In the genomic region with DNA sequence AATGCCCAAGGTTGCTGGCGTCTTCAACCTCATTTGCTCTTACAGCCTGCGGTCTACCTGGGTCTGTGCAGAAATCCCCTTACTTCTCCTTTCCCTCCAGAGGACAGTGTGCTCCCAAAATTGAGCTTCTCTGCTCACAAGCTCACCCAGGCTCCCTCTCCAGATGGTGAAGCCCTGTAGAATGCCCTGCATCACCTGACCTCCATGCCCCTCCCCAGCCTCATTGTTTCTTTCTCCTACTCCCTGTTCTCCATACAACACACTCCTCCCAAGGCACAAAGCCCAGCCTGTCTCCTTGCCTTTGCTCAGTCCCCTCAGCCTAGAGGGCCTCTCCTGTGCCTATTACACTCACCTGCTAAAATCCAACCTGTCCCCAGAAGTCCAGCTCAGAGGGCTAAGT, we compare ENCODE assay signal across 24 cellular contexts. TPM values are rescaled to one million over a fixed set of nuclear protein-coding genes. Genes with fewer than 3 reads are reported as not detected.
"Had no signal": no experiment of that assay in that cellular context is flagged by ENCODE, and none has a peak within 500 bp of the region (broad histone marks: within the 10 kb centered on the region; RNA-seq: fewer than 3 reads in every experiment).

No MANE protein-coding gene starts in this region.

- H3K9me3 Mint-ChIP-seq: activated naive CD4-positive, alpha-beta T cell treated with anti-CD3 and anti-CD28 coated beads, Interleukin-2, amount 50 U/mL, for 24 hours; activated T-helper 1 cell treated with anti-CD3 and anti-CD28 coated beads, Interleukin-12 subunit alpha, Interleukin-12 subunit beta, Interleukin-2, Interleukin-4 antibody, amounts not matched to agents 30 ng/mL and 10 ng/mL and 1 ng/mL, durations not matched to agents 14 hours and 24 hours and 36 hours; naive B cell; neural crest cell; stimulated activated naive CD8-positive, alpha-beta T cell treated with anti-CD3 and anti-CD28 coated beads, Interleukin-15, Interleukin-2, amounts not matched to agents 100 ng/mL and 50 ng/mL, for 24 hours had no signal

- H3K36me3 ChIP-seq: left lung, right lobe of liver, tibial artery, WERI-Rb-1 had no signal

- ATAC-seq: activated CD8-positive, alpha-beta T cell treated with anti-CD3 and anti-CD28 coated beads, Interleukin-2, amount 10 ng/mL, durations not matched to agents 7 days and 5 days; left lung; right lobe of liver had no signal

- H3K27ac ChIP-seq: left lung, right lobe of liver, skin epidermis, tibial artery, WERI-Rb-1 had no signal

- DNase-seq: activated CD4-positive, alpha-beta T cell treated with anti-CD3 and anti-CD28 coated beads for 1 hour; activated CD4-positive, alpha-beta T cell treated with anti-CD3 and anti-CD28 coated beads, Interleukin-2, amount 50 U/mL, for 1 hour; activated CD8-positive, alpha-beta T cell treated with anti-CD3 and anti-CD28 coated beads, Interleukin-2, amount 10 ng/mL, durations not matched to agents 7 days and 5 days; activated gamma-delta T cell; anterior cingulate cortex; caudate nucleus; dermis blood vessel endothelial cell; effector CD8-positive, alpha-beta T cell; erythroblast; foreskin fibroblast; left lung; naive B cell; right lobe of liver; stimulated activated CD4-positive, alpha-beta T cell treated with anti-CD3 and anti-CD28 coated beads, Interleukin-1b, Interleukin-23, amount 100 ng/mL, for 48 hours; tibial artery; WERI-Rb-1 had no signal

- H3K36me3 Mint-ChIP-seq: activated naive CD4-positive, alpha-beta T cell treated with anti-CD3 and anti-CD28 coated beads, Interleukin-2, amount 50 U/mL, for 24 hours; brain; naive B cell had no signal

- H3K27ac Mint-ChIP-seq: activated CD8-positive, alpha-beta T cell treated with anti-CD3 and anti-CD28 coated beads, Interleukin-2, amount 10 ng/mL, durations not matched to agents 7 days and 5 days; activated naive CD4-positive, alpha-beta T cell treated with anti-CD3 and anti-CD28 coated beads, Interleukin-2, amount 50 U/mL, for 24 hours; activated T-helper 1 cell treated with anti-CD3 and anti-CD28 coated beads, Interleukin-12 subunit alpha, Interleukin-12 subunit beta, Interleukin-2, Interleukin-4 antibody, amounts not matched to agents 30 ng/mL and 10 ng/mL and 1 ng/mL, durations not matched to agents 14 hours and 24 hours and 36 hours; brain; stimulated activated naive CD8-positive, alpha-beta T cell treated with anti-CD3 and anti-CD28 coated beads, Interleukin-15, Interleukin-2, amounts not matched to agents 100 ng/mL and 50 ng/mL, for 24 hours had no signal

- H3K4me3 ChIP-seq: left lung, lung, right lobe of liver, skin epidermis, tibial artery had no signal

- H3K4me3 Mint-ChIP-seq: activated CD8-positive, alpha-beta T cell treated with anti-CD3 and anti-CD28 coated beads, Interleukin-2, amount 10 ng/mL, durations not matched to agents 7 days and 5 days; activated naive CD4-positive, alpha-beta T cell treated with anti-CD3 and anti-CD28 coated beads, Interleukin-2, amount 50 U/mL, for 24 hours; activated T-helper 1 cell treated with anti-CD3 and anti-CD28 coated beads, Interleukin-12 subunit alpha, Interleukin-12 subunit beta, Interleukin-2, Interleukin-4 antibody, amounts not matched to agents 30 ng/mL and 10 ng/mL and 1 ng/mL, durations not matched to agents 14 hours and 24 hours and 36 hours; brain; neural crest cell; stimulated activated naive CD8-positive, alpha-beta T cell treated with anti-CD3 and anti-CD28 coated beads, Interleukin-15, Interleukin-2, amounts not matched to agents 100 ng/mL and 50 ng/mL, for 24 hours had no signal

- H3K9me3 ChIP-seq: left lung, right lobe of liver, tibial artery had no signal

RNA-seq across cellular contexts. Expression of gene CRHR2, which starts 3.5 kb away (rescaled TPM):
- total RNA-seq: activated CD8-positive, alpha-beta T cell treated with anti-CD3 and anti-CD28 coated beads, Interleukin-2, amount 10 ng/mL, durations not matched to agents 7 days and 5 days; activated T-helper 1 cell treated with anti-CD3 and anti-CD28 coated beads, Interleukin-12 subunit alpha, Interleukin-12 subunit beta, Interleukin-2, Interleukin-4 antibody, amounts not matched to agents 30 ng/mL and 10 ng/mL and 1 ng/mL, durations not matched to agents 14 hours and 24 hours and 36 hours; dermis blood vessel endothelial cell; fibroblast of lung; neural crest cell; right lobe of liver had no signal
